1 cellular context compared by ENCODE assay signal in the genomic region with DNA sequence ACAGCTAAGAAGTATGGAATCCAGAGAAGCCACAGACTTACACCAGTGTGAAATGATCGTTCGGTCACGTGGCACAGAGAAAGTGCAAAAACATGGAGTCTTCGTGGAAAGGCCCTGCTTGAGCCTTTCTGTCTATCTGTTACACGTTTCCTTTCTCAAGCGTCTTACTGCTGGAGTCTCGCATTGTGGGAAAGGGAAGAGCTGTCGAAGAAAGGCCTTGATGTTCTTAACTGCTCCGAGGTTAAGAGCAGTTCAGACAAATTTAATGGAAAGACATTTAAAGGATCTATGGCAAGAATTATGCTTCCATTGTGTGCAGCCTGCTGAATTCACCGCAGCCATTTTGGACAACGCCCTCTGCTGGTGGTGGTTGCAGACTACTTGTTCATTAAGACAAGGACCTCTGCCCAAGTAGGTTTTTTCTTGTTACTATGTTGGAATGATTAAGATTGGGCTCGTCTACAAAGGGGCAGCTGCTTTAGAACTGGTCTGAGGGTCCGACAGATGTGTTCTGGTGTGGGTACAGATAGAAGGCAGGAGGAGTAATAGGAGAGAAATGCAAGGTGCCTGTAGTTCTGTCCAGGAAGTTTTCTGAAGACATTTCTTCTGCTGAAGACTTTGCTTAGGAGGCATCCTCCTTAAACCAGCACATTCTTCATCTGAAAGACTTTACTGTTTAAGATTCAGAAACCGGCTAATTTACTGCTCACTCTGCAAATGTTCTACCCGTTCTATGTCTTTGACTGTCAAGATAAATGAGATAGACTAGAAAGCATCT.
TF ChIP-seq lines count a peak whose summit lies in the region.

No MANE protein-coding gene starts in this region.

TF ChIP-seq in endothelial cell of umbilical vein, 7 proteins besides CTCF, POLR2A, EP300 and RAD21:
- TF ChIP-seq EZH2 (IDR thresholded peaks at IDR 0.05; ENCODE audit: borderline replicate concordance, low read depth, low read length, severe bottlenecking) = no peak
- TF ChIP-seq FOS (IDR thresholded peaks at IDR 0.05; ENCODE audit: borderline replicate concordance, insufficient read depth, low read length) = no peak
- no peak for TF ChIP-seq POLR2AphosphoS5 (IDR thresholded peaks at IDR 0.05; ENCODE audit: insufficient read depth, low read depth, low read length)
